ENCODE assay signal across 2 cellular contexts in the genomic region with DNA sequence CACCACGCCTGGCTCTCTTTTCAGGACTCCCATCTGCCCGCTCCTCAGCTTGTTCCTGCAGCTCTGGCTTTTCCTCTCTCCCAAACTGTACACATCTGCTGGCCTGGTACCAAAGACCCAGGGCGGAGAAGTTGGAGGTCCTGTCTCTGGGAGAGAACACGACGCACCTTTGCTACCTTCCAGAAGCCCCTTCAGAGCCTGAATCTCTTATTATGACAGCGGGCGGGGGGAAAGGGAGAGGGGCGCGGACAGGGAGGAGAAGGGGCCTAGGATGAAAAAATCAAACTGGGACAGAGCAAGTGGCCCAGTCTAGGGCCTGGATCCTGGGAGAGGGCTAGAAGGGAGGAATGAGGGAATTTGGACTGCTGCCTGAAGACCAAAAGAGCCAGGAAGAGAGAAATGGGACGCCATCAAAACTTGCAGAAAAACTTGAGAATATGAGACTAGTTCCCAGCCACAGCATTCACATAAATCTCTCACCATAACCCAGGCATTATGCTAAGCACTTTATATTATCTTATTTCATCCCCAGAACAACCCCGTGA.
TF ChIP-seq lines count a peak whose summit lies in the region.

No MANE protein-coding gene starts in this region.

TF ChIP-seq in SK-N-SH, 30 proteins besides CTCF, POLR2A, EP300 and RAD21 (continued from another document):
- TF ChIP-seq, protein P1, sequence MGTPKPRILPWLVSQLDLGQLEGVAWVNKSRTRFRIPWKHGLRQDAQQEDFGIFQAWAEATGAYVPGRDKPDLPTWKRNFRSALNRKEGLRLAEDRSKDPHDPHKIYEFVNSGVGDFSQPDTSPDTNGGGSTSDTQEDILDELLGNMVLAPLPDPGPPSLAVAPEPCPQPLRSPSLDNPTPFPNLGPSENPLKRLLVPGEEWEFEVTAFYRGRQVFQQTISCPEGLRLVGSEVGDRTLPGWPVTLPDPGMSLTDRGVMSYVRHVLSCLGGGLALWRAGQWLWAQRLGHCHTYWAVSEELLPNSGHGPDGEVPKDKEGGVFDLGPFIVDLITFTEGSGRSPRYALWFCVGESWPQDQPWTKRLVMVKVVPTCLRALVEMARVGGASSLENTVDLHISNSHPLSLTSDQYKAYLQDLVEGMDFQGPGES (IDR thresholded peaks at IDR 0.05; ENCODE audit: low read depth, low read length), result no peak
- no peak for TF ChIP-seq TCF12 (IDR thresholded peaks at IDR 0.05)
- TF ChIP-seq, protein P2, sequence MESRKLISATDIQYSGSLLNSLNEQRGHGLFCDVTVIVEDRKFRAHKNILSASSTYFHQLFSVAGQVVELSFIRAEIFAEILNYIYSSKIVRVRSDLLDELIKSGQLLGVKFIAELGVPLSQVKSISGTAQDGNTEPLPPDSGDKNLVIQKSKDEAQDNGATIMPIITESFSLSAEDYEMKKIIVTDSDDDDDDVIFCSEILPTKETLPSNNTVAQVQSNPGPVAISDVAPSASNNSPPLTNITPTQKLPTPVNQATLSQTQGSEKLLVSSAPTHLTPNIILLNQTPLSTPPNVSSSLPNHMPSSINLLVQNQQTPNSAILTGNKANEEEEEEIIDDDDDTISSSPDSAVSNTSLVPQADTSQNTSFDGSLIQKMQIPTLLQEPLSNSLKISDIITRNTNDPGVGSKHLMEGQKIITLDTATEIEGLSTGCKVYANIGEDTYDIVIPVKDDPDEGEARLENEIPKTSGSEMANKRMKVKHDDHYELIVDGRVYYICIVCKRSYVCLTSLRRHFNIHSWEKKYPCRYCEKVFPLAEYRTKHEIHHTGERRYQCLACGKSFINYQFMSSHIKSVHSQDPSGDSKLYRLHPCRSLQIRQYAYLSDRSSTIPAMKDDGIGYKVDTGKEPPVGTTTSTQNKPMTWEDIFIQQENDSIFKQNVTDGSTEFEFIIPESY (IDR thresholded peaks at IDR 0.05; ENCODE audit: borderline replicate concordance, low read depth), result no peak
- TF ChIP-seq, protein P3, sequence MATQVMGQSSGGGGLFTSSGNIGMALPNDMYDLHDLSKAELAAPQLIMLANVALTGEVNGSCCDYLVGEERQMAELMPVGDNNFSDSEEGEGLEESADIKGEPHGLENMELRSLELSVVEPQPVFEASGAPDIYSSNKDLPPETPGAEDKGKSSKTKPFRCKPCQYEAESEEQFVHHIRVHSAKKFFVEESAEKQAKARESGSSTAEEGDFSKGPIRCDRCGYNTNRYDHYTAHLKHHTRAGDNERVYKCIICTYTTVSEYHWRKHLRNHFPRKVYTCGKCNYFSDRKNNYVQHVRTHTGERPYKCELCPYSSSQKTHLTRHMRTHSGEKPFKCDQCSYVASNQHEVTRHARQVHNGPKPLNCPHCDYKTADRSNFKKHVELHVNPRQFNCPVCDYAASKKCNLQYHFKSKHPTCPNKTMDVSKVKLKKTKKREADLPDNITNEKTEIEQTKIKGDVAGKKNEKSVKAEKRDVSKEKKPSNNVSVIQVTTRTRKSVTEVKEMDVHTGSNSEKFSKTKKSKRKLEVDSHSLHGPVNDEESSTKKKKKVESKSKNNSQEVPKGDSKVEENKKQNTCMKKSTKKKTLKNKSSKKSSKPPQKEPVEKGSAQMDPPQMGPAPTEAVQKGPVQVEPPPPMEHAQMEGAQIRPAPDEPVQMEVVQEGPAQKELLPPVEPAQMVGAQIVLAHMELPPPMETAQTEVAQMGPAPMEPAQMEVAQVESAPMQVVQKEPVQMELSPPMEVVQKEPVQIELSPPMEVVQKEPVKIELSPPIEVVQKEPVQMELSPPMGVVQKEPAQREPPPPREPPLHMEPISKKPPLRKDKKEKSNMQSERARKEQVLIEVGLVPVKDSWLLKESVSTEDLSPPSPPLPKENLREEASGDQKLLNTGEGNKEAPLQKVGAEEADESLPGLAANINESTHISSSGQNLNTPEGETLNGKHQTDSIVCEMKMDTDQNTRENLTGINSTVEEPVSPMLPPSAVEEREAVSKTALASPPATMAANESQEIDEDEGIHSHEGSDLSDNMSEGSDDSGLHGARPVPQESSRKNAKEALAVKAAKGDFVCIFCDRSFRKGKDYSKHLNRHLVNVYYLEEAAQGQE (IDR thresholded peaks at IDR 0.05; ENCODE audit: low read depth, low read length), result no peak
- no peak for TF ChIP-seq NFIC (IDR thresholded peaks at IDR 0.05; ENCODE audit: borderline replicate concordance)
- no peak for TF ChIP-seq POLR2AphosphoS5 (IDR thresholded peaks at IDR 0.05; ENCODE audit: low read depth, low read length)
- TF ChIP-seq GATA2 (CRISPR knock-in tag; IDR thresholded peaks at IDR 0.05), result no peak
- TF ChIP-seq TAF1 (IDR thresholded peaks at IDR 0.05; ENCODE audit: borderline replicate concordance, low read depth, low read length), result no peak
- TF ChIP-seq, protein P4, sequence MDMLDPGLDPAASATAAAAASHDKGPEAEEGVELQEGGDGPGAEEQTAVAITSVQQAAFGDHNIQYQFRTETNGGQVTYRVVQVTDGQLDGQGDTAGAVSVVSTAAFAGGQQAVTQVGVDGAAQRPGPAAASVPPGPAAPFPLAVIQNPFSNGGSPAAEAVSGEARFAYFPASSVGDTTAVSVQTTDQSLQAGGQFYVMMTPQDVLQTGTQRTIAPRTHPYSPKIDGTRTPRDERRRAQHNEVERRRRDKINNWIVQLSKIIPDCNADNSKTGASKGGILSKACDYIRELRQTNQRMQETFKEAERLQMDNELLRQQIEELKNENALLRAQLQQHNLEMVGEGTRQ (IDR thresholded peaks at IDR 0.05; ENCODE audit: borderline replicate concordance, low read depth, low read length), result no peak

TF ChIP-seq in SK-N-SH treated with all-trans-retinoic acid at 6 μM for 48 hours, 23 proteins besides CTCF, POLR2A, EP300 and RAD21 (continued from another document):
- TF ChIP-seq BACH2 (CRISPR knock-in tag; IDR thresholded peaks at IDR 0.05; ENCODE audit: borderline replicate concordance) (no peak), ARNTL (CRISPR knock-in tag; IDR thresholded peaks at IDR 0.05; ENCODE audit: borderline replicate concordance, low read depth) (no peak), PPARA (CRISPR knock-in tag; IDR thresholded peaks at IDR 0.05; ENCODE audit: borderline replicate concordance) (no peak), SNAI2 (CRISPR knock-in tag; IDR thresholded peaks at IDR 0.05) (no peak), CSDC2 (CRISPR knock-in tag; IDR thresholded peaks at IDR 0.05) (no peak), GLIS3 (CRISPR knock-in tag; IDR thresholded peaks at IDR 0.05) (no peak)
